ENCODE assay signal across 18 cellular contexts in the genomic region with DNA sequence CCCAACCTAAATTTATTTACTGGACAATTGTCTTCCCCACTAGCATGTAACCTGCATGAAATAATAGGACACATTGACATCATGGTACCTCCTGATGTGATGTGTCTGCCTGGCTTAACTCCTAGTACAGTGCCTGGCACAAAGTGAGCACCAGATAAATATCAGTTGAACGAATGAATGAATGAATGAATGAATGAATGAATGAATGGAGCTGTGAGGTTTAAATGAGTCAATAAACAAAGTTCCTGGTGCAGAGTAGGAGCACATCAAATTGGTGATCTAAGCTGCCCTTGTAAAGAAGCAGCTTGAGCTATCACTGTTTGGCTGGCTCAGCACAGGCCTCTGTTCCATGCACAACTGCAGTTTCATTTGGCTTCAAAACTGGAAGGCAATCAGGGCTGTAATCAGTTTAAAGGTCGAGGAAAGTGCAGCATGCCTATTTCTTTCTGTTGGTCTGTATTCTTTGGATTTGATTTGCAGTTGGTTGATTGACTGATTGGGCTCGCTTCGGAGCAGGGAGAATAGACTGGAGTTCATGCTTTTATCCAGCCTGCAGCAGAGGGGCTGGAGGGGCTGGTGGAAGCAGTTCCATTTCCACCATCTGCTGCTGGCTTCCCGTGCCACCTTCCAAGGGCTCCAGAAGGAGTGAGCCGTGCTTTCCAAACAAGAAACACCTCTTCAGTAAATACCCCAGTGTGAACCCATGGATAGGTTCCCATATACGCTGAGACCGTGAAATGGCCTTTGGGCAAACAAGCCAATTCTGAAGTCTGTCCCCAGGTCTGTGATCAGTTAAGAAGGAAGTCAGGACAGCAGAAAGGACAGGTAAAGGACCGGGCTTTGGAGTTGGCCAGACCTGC.
"Had no signal": no experiment of that assay in that cellular context is flagged by ENCODE, and none has a peak within 500 bp of the region (broad histone marks: within the 10 kb centered on the region; RNA-seq: fewer than 3 reads in every experiment).

No MANE protein-coding gene starts in this region.

- ATAC-seq: sciatic nerve; stimulated activated naive CD8-positive, alpha-beta T cell treated with anti-CD3 and anti-CD28 coated beads, Interleukin-15, Interleukin-2, amounts not matched to agents 100 U/mL and 50 U/mL, for 24 hours had no signal

- H3K4me3 ChIP-seq: esophagus muscularis mucosa, testis had no signal

- H3K4me3 Mint-ChIP-seq: activated naive CD8-positive, alpha-beta T cell; T-helper 2 cell treated with Interferon-gamma antibody and Interleukin-4, amounts not matched to agents 5 μg/mL and 100 μg/mL, for 36 hours had no signal

- H3K9me3 ChIP-seq: esophagus muscularis mucosa, neutrophil, testis had no signal

- H3K4me1 ChIP-seq: esophagus muscularis mucosa, testis had no signal

- H3K27me3 ChIP-seq: brain microvascular endothelial cell, esophagus muscularis mucosa, neutrophil, testis had no signal

- H3K27ac Mint-ChIP-seq: activated naive CD8-positive, alpha-beta T cell; progenitor cell of endocrine pancreas; T-helper 2 cell treated with Interferon-gamma antibody and Interleukin-4, amounts not matched to agents 5 μg/mL and 100 μg/mL, for 36 hours had no signal

- H3K27ac ChIP-seq: brain microvascular endothelial cell, esophagus muscularis mucosa, neutrophil, testis had no signal

- H3K36me3 ChIP-seq: brain microvascular endothelial cell, neutrophil had no signal

- H3K27me3 Mint-ChIP-seq: activated naive CD8-positive, alpha-beta T cell; progenitor cell of endocrine pancreas had no signal

- DNase-seq: activated CD4-positive, alpha-beta T cell treated with anti-CD3 and anti-CD28 coated beads, Interleukin-2, amount 50 U/mL, for 4 hours; activated CD4-positive, CD25-positive, alpha-beta regulatory T cell treated with anti-CD3 and anti-CD28 coated beads, Interleukin-2, amount 50 U/mL, for 72 hours; activated effector memory CD4-positive, alpha-beta T cell treated with anti-CD3 and anti-CD28 coated beads, Interleukin-2, amount 50 U/mL, for 16 hours; activated T-cell treated with anti-CD3 and anti-CD28 coated beads, Interleukin-2, amount 50 U/mL, for 1 hour; amygdala; brain microvascular endothelial cell; foreskin fibroblast; stimulated activated CD4-positive, alpha-beta T cell treated with anti-CD3 and anti-CD28 coated beads, Interleukin-4, amount 100 ng/mL, for 1 hour; stimulated activated CD8-positive, alpha-beta memory T cell treated with anti-CD3 and anti-CD28 coated beads, Interleukin-4, amount 100 ng/mL, for 48 hours; stimulated activated naive CD8-positive, alpha-beta T cell treated with anti-CD3 and anti-CD28 coated beads, Interleukin-15, Interleukin-2, amounts not matched to agents 100 U/mL and 50 U/mL, for 24 hours; SW 1271; testis had no signal

- H3K9me3 Mint-ChIP-seq: T-helper 2 cell treated with Interferon-gamma antibody and Interleukin-4, amounts not matched to agents 5 μg/mL and 100 μg/mL, for 36 hours had no signal
